In the genomic region with DNA sequence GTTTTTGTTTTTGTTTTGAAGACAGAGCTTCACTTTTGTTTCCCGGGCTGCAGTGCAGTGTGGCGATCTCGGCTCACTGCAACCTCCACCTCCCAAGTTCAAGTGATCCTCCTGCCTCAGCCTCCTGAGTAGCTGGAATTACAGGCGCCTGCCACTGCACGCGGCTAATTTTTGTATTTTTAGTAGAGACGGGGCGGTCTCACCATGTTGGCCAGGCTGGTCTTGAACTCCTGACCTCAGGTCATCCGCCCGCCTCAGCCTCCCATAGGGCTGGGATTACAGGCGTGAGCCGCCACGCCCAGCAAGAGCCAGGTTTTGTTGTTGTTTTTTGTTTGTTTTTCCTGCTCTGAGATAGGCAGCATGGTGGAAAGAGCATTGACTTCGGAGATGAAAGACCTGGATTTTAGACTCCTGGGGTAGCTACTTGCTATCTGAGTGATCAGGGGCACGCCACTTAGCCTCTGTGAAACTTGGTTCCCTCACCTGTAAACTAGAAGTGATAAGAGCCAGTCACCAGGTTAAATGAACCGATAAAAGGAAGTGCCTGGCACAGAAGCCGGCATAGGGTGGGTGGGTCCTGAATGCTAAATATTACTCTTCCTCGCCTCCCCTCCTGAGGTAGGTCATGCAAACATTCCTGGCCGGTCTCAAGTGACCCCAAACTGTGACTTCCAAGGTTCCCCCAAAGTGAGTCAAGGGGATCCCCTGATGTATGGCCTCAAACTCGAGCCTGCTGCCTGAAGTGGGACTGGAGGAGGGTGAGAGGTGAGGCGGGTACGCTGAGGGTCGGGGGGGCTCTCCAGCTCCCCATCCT, we compare ENCODE assay signal across 16 cellular contexts.
DNase-seq lines count a peak whose midpoint lies in the region; ATAC-seq, FAIRE-seq and TF ChIP-seq lines count a peak whose summit lies in the region.
"Had no signal": no experiment of that assay in that cellular context is flagged by ENCODE, and none has a peak within 500 bp of the region (broad histone marks: within the 10 kb centered on the region; RNA-seq: fewer than 3 reads in every experiment).

No MANE protein-coding gene starts in this region.

- H3K4me3 ChIP-seq in mucosa of descending colon = no peak overlapping the region

- no peak for DNase-seq in Calu3
- peak; percentile 33 for DNase-seq in ecto neural progenitor cell (ENCODE audit: low spot score)
- peak in 2 of 3 donors; percentile 49 to 67 for DNase-seq in mucosa of descending colon
- DNase-seq in stimulated activated CD4-positive, alpha-beta T cell treated with anti-CD3 and anti-CD28 coated beads, Interleukin-12 subunit alpha, Interleukin-12 subunit beta, amount 100 ng/mL, for 4 hours = no peak
- no peak for DNase-seq in AG08396 (ENCODE audit: low spot score)
- DNase-seq in urothelium cell line (ENCODE audit: low spot score) = no peak
- DNase-seq in NCI-H526 (lab: John Stamatoyannopoulos, UW) = no peak
- DNase-seq: activated B cell treated with CpG ODN at 0.5 μM for 24 hours; activated naive CD8-positive, alpha-beta T cell treated with anti-CD3 and anti-CD28 coated beads, Interleukin-2, amount 50 U/mL, for 24 hours; caudate nucleus; immature natural killer cell; posterior cingulate gyrus had no signal

- peaks cover 7% of the 10 kb centered on the region for H3K4me1 ChIP-seq in mucosa of descending colon (ENCODE audit: low read depth)

- BruUV-seq in Calu3 (replicated peaks; lab: Mats Ljungman, UMichigan) = no TSS peak

- ATAC-seq in mucosa of descending colon = peak; percentile 51
- ATAC-seq: activated naive CD8-positive, alpha-beta T cell treated with anti-CD3 and anti-CD28 coated beads, Interleukin-2, amount 50 U/mL, for 24 hours; Right ventricle myocardium inferior; stimulated activated naive CD8-positive, alpha-beta T cell treated with anti-CD3 and anti-CD28 coated beads, Interleukin-15, amount 100 ng/mL, for 72 hours had no signal

- no peaks in the 10 kb centered on the region for H3K36me3 ChIP-seq in mucosa of descending colon (ENCODE audit: low read depth)

- intact Hi-C loops in Calu3 (cut with micrococcal nuclease; ENCODE audit: unreplicated experiment) (loop anchor here (10.0 kb wide), 1 partner anchor 143 kb away; a partner anchor contains a TSS), mucosa of descending colon (cut with DNase I, micrococcal nuclease) (no loop called here)

- TF ChIP-seq CTCF in 22Rv1 (IDR thresholded peaks at IDR 0.05) (no peak), Calu3 (IDR thresholded peaks at IDR 0.05; ENCODE audit: unreplicated experiment) (no peak), mucosa of descending colon (IDR thresholded peaks at IDR 0.05) (no peak)

- H3K36me3 Mint-ChIP-seq in Calu3 (ENCODE audit: insufficient read depth, unreplicated experiment) = no peaks in the 10 kb centered on the region

- H3K9me3 ChIP-seq in mucosa of descending colon = no peaks in the 10 kb centered on the region

- peak overlapping the region; percentile 48 for H3K27ac ChIP-seq in 22Rv1

- no peaks in the 10 kb centered on the region for H3K9me3 Mint-ChIP-seq in Calu3 (ENCODE audit: low read depth, unreplicated experiment)
- H3K9me3 Mint-ChIP-seq: activated B cell treated with CpG ODN at 0.5 μM for 24 hours; activated naive CD8-positive, alpha-beta T cell treated with anti-CD3 and anti-CD28 coated beads, Interleukin-2, amount 50 U/mL, for 24 hours; immature natural killer cell; stimulated activated naive CD8-positive, alpha-beta T cell treated with anti-CD3 and anti-CD28 coated beads, Interleukin-15, amount 100 ng/mL, for 72 hours had no signal

- peaks cover 17% of the 10 kb centered on the region for H3K27me3 Mint-ChIP-seq in Calu3 (ENCODE audit: unreplicated experiment)
- H3K27me3 Mint-ChIP-seq: activated B cell treated with CpG ODN at 0.5 μM for 24 hours; activated naive CD8-positive, alpha-beta T cell treated with anti-CD3 and anti-CD28 coated beads, Interleukin-2, amount 50 U/mL, for 24 hours; stimulated activated naive CD8-positive, alpha-beta T cell treated with anti-CD3 and anti-CD28 coated beads, Interleukin-15, amount 100 ng/mL, for 72 hours had no signal

- peak overlapping the region; percentile 8 for H3K4me3 Mint-ChIP-seq in Calu3 (ENCODE audit: low read depth, unreplicated experiment)
- H3K4me3 Mint-ChIP-seq: activated B cell treated with CpG ODN at 0.5 μM for 24 hours; activated naive CD8-positive, alpha-beta T cell treated with anti-CD3 and anti-CD28 coated beads, Interleukin-2, amount 50 U/mL, for 24 hours; immature natural killer cell; stimulated activated naive CD8-positive, alpha-beta T cell treated with anti-CD3 and anti-CD28 coated beads, Interleukin-15, amount 100 ng/mL, for 72 hours had no signal

- no peak overlapping the region for H3K27ac Mint-ChIP-seq in Calu3 (ENCODE audit: unreplicated experiment)
- H3K27ac Mint-ChIP-seq: activated B cell treated with CpG ODN at 0.5 μM for 24 hours; activated naive CD8-positive, alpha-beta T cell treated with anti-CD3 and anti-CD28 coated beads, Interleukin-2, amount 50 U/mL, for 24 hours had no signal

- no peak for FAIRE-seq in urothelium cell line (lab: Jason Lieb, UNC)
- FAIRE-seq: frontal cortex had no signal

- peaks cover 24% of the 10 kb centered on the region for H3K4me1 Mint-ChIP-seq in Calu3 (ENCODE audit: low read depth, unreplicated experiment)
- H3K4me1 Mint-ChIP-seq: immature natural killer cell had no signal

- CTCF ChIA-PET in Calu3 (lab: Charles Lee) = interaction anchor here (2.0 kb wide), 1 partner anchor 12 kb away, joined by 8 read pairs; no protein-coding TSS in a partner anchor

Comparison
In these comparisons a context has a peak if more than half of its experiments do, and no peak if none do; other contexts are left out.
1. DNase-seq: peak in ecto neural progenitor cell (single experiment) and mucosa of descending colon (2 of 3); none in Calu3 (single experiment), stimulated activated CD4-positive, alpha-beta T cell treated with anti-CD3 and anti-CD28 coated beads, Interleukin-12 subunit alpha, Interleukin-12 subunit beta, amount 100 ng/mL, for 4 hours (single experiment), AG08396 (single experiment), urothelium cell line (single experiment) and NCI-H526 (0 of 2).